In genomic region chr9:23721466-23721865, GRCh38 we compare ENCODE assay signal across 2 cellular contexts.
A peak's percentile ranks its signal among the peaks of the same experiment; 100 is the strongest.
TF ChIP-seq lines count a peak whose summit lies in the region.

No MANE protein-coding gene starts in this region.

TF ChIP-seq in GM23338, 12 proteins besides CTCF, POLR2A, EP300 and RAD21 (continued from another document):
- TF ChIP-seq ZNF462 (CRISPR knock-in tag; IDR thresholded peaks at IDR 0.05) (no peak), REST (IDR thresholded peaks at IDR 0.05; ENCODE audit: unreplicated experiment) (no peak), ZNF114 (CRISPR knock-in tag; IDR thresholded peaks at IDR 0.05) (no peak), ZNF331 (CRISPR knock-in tag; IDR thresholded peaks at IDR 0.05; ENCODE audit: low read depth) (no peak), STAT1 (IDR thresholded peaks at IDR 0.05; ENCODE audit: unreplicated experiment) (no peak)

TF ChIP-seq in HEK293, 187 proteins besides CTCF, POLR2A, EP300 and RAD21 (continued from another document):
- TF ChIP-seq ZNF792 (tag by site-specific recombination; IDR thresholded peaks at IDR 0.05) (no peak), EGR2 (tag by site-specific recombination; IDR thresholded peaks at IDR 0.05; ENCODE audit: low read depth) (peak; percentile 88), ZNF292 (tag by site-specific recombination; IDR thresholded peaks at IDR 0.05; ENCODE audit: borderline replicate concordance, low read depth) (no peak), ZFHX2 (tag by site-specific recombination; conservative IDR thresholded peaks at IDR 0.05) (peak; percentile 82), ZFP41 (tag by site-specific recombination; IDR thresholded peaks at IDR 0.05; ENCODE audit: borderline replicate concordance) (no peak), ZXDB (tag by site-specific recombination; IDR thresholded peaks at IDR 0.05) (no peak), ZNF148 (tag by site-specific recombination; IDR thresholded peaks at IDR 0.05; ENCODE audit: borderline replicate concordance) (no peak), ZBTB20 (tag by site-specific recombination; IDR thresholded peaks at IDR 0.05) (no peak), ZBTB8A (tag by site-specific recombination; IDR thresholded peaks at IDR 0.05) (no peak)
